In genomic region chr3:36777424-36778218, GRCh38 we compare ENCODE assay signal across 15 cellular contexts. TPM values are rescaled to one million over a fixed set of nuclear protein-coding genes. Genes with fewer than 3 reads are reported as not detected.
DNase-seq lines count a peak whose midpoint lies in the region; ATAC-seq and FAIRE-seq lines count a peak whose summit lies in the region.
"Had no signal": no experiment of that assay in that cellular context is flagged by ENCODE, and none has a peak within 500 bp of the region (broad histone marks: within the 10 kb centered on the region; RNA-seq: fewer than 3 reads in every experiment).

No MANE protein-coding gene starts in this region.

- ATAC-seq in GM19438 (IDR thresholded peaks at IDR 0.05; ENCODE audit: low read depth, unreplicated experiment) = peak; percentile 70
- ATAC-seq in HG02870 (IDR thresholded peaks at IDR 0.05; ENCODE audit: unreplicated experiment) = peak; percentile 61
- peak; percentile 68 for ATAC-seq in HG03571 (IDR thresholded peaks at IDR 0.05; ENCODE audit: unreplicated experiment)
- ATAC-seq in GM21390 (IDR thresholded peaks at IDR 0.05; ENCODE audit: unreplicated experiment) = no peak
- no peak for ATAC-seq in left colon
- ATAC-seq: Panc1 had no signal

- FAIRE-seq in GM18507 (lab: Jason Lieb, UNC) = peak; percentile 56
- FAIRE-seq: astrocyte had no signal

- intact Hi-C loops in left colon (cut with DNase I, micrococcal nuclease) = no loop called here

- DNase-seq in GM18507 (ENCODE audit: extremely low spot score, insufficient read length, low read depth) (no peak), left colon (no peak), germinal center (ENCODE audit: low spot score) (no peak), T-helper 9 cell (no peak)
- DNase-seq: activated gamma-delta T cell, HCEC 1CT, NCI-H146, NCI-H524 treated with DMSO at 0.1 percent for 48 hours had no signal

RNA-seq across cellular contexts. Expression of gene DCLK3, which starts 13.3 kb away (rescaled TPM):
- under 1 TPM; 0.11 to 0.46 TPM for total RNA-seq in left colon
- total RNA-seq: astrocyte, osteocyte had no signal

Comparison
In these comparisons a context has a peak if more than half of its experiments do, and no peak if none do; other contexts are left out.
1. ATAC-seq: peak in GM19438 (single experiment), HG02870 (single experiment) and HG03571 (single experiment); none in GM21390 (single experiment) and left colon (single experiment).